In the genomic region with DNA sequence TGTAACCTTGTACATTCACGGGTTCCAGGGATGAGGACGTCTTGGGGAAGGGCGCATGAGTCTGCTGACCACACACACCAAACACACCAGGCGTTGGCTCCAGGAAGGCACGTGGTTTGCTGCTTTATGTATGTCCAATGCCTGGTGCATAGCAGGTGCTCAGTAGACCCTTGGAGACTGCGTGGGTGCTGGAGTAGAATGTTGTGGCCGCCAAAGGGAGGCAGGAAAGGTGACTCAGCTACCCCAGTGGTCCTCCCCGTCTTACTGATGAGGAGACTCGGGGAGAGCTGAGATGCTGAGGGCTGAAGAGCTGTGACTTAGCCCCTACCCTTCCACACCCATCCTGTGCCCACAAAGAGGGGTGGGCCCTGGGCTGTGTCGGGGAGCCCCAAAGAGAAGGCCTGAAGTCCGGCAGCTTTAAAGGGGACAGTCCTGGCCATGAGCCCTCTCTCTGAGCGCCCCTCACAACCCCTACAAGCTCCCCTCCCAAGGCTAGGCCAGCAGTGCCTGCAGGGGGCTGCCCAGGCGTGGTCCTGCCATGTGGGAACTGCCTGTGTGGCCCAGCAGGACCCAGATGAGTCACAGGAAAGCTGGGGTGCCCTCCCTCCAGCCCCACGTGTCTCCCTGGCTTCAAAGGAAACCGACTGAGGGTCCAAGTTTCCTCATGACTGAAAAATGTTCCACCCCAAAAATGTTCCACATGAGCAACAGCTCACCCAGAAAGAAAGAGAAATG, we compare ENCODE assay signal across 1 cellular context.
TF ChIP-seq lines count a peak whose summit lies in the region.

No MANE protein-coding gene starts in this region.

TF ChIP-seq in GM12878, 131 proteins besides CTCF, POLR2A, EP300 and RAD21 (continued from another document and continues in another):
- TF ChIP-seq, protein P1, sequence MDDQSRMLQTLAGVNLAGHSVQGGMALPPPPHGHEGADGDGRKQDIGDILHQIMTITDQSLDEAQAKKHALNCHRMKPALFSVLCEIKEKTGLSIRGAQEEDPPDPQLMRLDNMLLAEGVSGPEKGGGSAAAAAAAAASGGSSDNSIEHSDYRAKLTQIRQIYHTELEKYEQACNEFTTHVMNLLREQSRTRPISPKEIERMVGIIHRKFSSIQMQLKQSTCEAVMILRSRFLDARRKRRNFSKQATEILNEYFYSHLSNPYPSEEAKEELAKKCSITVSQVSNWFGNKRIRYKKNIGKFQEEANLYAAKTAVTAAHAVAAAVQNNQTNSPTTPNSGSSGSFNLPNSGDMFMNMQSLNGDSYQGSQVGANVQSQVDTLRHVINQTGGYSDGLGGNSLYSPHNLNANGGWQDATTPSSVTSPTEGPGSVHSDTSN (IDR thresholded peaks at IDR 0.05; ENCODE audit: insufficient replicate concordance, low read depth, low read length), result no peak
- TF ChIP-seq TCF3 (IDR thresholded peaks at IDR 0.05; ENCODE audit: borderline replicate concordance, insufficient read depth, low read depth, low read length) (0 out of 2 replicates have a peak, but pooled peaks have one; percentile 12), RCOR1 (conservative IDR thresholded peaks at IDR 0.05; ENCODE audit: low read depth, low read length) (no peak), CBX5 (IDR thresholded peaks at IDR 0.05; ENCODE audit: low read depth) (no peak), HDGF (IDR thresholded peaks at IDR 0.05) (no peak), BRCA1 (IDR thresholded peaks at IDR 0.05; ENCODE audit: low read depth, low read length) (no peak), RFX5 (IDR thresholded peaks at IDR 0.05; ENCODE audit: low read depth, low read length) (no peak), TCF7 (IDR thresholded peaks at IDR 0.05; ENCODE audit: borderline replicate concordance) (peak; percentile 45; the same call in 1 of the 2 replicates), ZNF24 (IDR thresholded peaks at IDR 0.05) (no peak), POLR2AphosphoS2 (IDR thresholded peaks at IDR 0.05; ENCODE audit: low read depth, low read length) (no peak), GATAD2B (conservative IDR thresholded peaks at IDR 0.05; ENCODE audit: low read depth) (no peak), ZNF217 (IDR thresholded peaks at IDR 0.05) (no peak), CHD4 (IDR thresholded peaks at IDR 0.05) (no peak), BHLHE40 (IDR thresholded peaks at IDR 0.05; ENCODE audit: borderline replicate concordance in 1 of 2, low read depth in 2 of 2, low read length in 1 of 2) (0 out of 4 replicates have a peak, but pooled peaks of 1 of the 2 experiments have one; percentile 13), NFYA (IDR thresholded peaks at IDR 0.05; ENCODE audit: borderline replicate concordance, low read depth, low read length) (no peak), POU2F2 (IDR thresholded peaks at IDR 0.05; ENCODE audit: borderline replicate concordance, low read depth, low read length) (no peak), CEBPB (IDR thresholded peaks at IDR 0.05; ENCODE audit: borderline replicate concordance in 1 of 2, low read depth in 2 of 2, low read length in 2 of 2) (no peak), ZZZ3 (IDR thresholded peaks at IDR 0.05; ENCODE audit: control insufficient read depth, insufficient read length, low read depth) (no peak), STAT1 (conservative IDR thresholded peaks at IDR 0.05) (no peak), FOXM1 (IDR thresholded peaks at IDR 0.05; ENCODE audit: low read depth, low read length) (no peak), SRF (IDR thresholded peaks at IDR 0.05; ENCODE audit: low read depth in 2 of 2, low read length in 2 of 2) (no peak), RUNX3 (IDR thresholded peaks at IDR 0.05; ENCODE audit: low read length) (0 out of 2 replicates have a peak, but pooled peaks have one; percentile 13), CBX3 (IDR thresholded peaks at IDR 0.05; ENCODE audit: borderline replicate concordance, low read depth) (no peak), SMC3 (IDR thresholded peaks at IDR 0.05; ENCODE audit: borderline replicate concordance, low read length) (no peak), SMAD5 (IDR thresholded peaks at IDR 0.05; ENCODE audit: low read depth) (no peak), MTA3 (IDR thresholded peaks at IDR 0.05; ENCODE audit: borderline replicate concordance, low read length) (no peak), ZSCAN29 (IDR thresholded peaks at IDR 0.05) (no peak), PAX8 (IDR thresholded peaks at IDR 0.05) (no peak), SMAD1 (IDR thresholded peaks at IDR 0.05; ENCODE audit: low read depth, partially characterized antibody) (no peak), NR2F1 (conservative IDR thresholded peaks at IDR 0.05) (no peak)
- TF ChIP-seq, protein P2, sequence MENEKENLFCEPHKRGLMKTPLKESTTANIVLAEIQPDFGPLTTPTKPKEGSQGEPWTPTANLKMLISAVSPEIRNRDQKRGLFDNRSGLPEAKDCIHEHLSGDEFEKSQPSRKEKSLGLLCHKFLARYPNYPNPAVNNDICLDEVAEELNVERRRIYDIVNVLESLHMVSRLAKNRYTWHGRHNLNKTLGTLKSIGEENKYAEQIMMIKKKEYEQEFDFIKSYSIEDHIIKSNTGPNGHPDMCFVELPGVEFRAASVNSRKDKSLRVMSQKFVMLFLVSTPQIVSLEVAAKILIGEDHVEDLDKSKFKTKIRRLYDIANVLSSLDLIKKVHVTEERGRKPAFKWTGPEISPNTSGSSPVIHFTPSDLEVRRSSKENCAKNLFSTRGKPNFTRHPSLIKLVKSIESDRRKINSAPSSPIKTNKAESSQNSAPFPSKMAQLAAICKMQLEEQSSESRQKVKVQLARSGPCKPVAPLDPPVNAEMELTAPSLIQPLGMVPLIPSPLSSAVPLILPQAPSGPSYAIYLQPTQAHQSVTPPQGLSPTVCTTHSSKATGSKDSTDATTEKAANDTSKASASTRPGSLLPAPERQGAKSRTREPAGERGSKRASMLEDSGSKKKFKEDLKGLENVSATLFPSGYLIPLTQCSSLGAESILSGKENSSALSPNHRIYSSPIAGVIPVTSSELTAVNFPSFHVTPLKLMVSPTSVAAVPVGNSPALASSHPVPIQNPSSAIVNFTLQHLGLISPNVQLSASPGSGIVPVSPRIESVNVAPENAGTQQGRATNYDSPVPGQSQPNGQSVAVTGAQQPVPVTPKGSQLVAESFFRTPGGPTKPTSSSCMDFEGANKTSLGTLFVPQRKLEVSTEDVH (IDR thresholded peaks at IDR 0.05; ENCODE audit: low read depth, partially characterized antibody), result no peak
- TF ChIP-seq, protein P3, sequence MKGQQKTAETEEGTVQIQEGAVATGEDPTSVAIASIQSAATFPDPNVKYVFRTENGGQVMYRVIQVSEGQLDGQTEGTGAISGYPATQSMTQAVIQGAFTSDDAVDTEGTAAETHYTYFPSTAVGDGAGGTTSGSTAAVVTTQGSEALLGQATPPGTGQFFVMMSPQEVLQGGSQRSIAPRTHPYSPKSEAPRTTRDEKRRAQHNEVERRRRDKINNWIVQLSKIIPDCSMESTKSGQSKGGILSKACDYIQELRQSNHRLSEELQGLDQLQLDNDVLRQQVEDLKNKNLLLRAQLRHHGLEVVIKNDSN (IDR thresholded peaks at IDR 0.05; ENCODE audit: borderline replicate concordance, extremely low read length, insufficient read depth, low read depth, low read length), result peak; percentile 21
- TF ChIP-seq, protein P4, sequence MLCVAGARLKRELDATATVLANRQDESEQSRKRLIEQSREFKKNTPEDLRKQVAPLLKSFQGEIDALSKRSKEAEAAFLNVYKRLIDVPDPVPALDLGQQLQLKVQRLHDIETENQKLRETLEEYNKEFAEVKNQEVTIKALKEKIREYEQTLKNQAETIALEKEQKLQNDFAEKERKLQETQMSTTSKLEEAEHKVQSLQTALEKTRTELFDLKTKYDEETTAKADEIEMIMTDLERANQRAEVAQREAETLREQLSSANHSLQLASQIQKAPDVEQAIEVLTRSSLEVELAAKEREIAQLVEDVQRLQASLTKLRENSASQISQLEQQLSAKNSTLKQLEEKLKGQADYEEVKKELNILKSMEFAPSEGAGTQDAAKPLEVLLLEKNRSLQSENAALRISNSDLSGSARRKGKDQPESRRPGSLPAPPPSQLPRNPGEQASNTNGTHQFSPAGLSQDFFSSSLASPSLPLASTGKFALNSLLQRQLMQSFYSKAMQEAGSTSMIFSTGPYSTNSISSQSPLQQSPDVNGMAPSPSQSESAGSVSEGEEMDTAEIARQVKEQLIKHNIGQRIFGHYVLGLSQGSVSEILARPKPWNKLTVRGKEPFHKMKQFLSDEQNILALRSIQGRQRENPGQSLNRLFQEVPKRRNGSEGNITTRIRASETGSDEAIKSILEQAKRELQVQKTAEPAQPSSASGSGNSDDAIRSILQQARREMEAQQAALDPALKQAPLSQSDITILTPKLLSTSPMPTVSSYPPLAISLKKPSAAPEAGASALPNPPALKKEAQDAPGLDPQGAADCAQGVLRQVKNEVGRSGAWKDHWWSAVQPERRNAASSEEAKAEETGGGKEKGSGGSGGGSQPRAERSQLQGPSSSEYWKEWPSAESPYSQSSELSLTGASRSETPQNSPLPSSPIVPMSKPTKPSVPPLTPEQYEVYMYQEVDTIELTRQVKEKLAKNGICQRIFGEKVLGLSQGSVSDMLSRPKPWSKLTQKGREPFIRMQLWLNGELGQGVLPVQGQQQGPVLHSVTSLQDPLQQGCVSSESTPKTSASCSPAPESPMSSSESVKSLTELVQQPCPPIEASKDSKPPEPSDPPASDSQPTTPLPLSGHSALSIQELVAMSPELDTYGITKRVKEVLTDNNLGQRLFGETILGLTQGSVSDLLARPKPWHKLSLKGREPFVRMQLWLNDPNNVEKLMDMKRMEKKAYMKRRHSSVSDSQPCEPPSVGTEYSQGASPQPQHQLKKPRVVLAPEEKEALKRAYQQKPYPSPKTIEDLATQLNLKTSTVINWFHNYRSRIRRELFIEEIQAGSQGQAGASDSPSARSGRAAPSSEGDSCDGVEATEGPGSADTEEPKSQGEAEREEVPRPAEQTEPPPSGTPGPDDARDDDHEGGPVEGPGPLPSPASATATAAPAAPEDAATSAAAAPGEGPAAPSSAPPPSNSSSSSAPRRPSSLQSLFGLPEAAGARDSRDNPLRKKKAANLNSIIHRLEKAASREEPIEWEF (IDR thresholded peaks at IDR 0.05; ENCODE audit: insufficient replicate concordance, low read depth, low read length), result no peak
- TF ChIP-seq, protein P5, sequence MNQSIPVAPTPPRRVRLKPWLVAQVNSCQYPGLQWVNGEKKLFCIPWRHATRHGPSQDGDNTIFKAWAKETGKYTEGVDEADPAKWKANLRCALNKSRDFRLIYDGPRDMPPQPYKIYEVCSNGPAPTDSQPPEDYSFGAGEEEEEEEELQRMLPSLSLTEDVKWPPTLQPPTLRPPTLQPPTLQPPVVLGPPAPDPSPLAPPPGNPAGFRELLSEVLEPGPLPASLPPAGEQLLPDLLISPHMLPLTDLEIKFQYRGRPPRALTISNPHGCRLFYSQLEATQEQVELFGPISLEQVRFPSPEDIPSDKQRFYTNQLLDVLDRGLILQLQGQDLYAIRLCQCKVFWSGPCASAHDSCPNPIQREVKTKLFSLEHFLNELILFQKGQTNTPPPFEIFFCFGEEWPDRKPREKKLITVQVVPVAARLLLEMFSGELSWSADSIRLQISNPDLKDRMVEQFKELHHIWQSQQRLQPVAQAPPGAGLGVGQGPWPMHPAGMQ (IDR thresholded peaks at IDR 0.05; ENCODE audit: borderline replicate concordance), result no peak
- TF ChIP-seq, protein P6, sequence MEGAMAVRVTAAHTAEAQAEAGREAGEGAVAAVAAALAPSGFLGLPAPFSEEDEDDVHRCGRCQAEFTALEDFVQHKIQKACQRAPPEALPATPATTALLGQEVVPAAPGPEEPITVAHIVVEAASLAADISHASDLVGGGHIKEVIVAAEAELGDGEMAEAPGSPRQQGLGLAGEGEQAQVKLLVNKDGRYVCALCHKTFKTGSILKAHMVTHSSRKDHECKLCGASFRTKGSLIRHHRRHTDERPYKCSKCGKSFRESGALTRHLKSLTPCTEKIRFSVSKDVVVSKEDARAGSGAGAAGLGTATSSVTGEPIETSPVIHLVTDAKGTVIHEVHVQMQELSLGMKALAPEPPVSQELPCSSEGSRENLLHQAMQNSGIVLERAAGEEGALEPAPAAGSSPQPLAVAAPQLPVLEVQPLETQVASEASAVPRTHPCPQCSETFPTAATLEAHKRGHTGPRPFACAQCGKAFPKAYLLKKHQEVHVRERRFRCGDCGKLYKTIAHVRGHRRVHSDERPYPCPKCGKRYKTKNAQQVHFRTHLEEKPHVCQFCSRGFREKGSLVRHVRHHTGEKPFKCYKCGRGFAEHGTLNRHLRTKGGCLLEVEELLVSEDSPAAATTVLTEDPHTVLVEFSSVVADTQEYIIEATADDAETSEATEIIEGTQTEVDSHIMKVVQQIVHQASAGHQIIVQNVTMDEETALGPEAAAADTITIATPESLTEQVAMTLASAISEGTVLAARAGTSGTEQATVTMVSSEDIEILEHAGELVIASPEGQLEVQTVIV (IDR thresholded peaks at IDR 0.05; ENCODE audit: borderline replicate concordance, partially characterized antibody), result no peak
- TF ChIP-seq, protein P7, sequence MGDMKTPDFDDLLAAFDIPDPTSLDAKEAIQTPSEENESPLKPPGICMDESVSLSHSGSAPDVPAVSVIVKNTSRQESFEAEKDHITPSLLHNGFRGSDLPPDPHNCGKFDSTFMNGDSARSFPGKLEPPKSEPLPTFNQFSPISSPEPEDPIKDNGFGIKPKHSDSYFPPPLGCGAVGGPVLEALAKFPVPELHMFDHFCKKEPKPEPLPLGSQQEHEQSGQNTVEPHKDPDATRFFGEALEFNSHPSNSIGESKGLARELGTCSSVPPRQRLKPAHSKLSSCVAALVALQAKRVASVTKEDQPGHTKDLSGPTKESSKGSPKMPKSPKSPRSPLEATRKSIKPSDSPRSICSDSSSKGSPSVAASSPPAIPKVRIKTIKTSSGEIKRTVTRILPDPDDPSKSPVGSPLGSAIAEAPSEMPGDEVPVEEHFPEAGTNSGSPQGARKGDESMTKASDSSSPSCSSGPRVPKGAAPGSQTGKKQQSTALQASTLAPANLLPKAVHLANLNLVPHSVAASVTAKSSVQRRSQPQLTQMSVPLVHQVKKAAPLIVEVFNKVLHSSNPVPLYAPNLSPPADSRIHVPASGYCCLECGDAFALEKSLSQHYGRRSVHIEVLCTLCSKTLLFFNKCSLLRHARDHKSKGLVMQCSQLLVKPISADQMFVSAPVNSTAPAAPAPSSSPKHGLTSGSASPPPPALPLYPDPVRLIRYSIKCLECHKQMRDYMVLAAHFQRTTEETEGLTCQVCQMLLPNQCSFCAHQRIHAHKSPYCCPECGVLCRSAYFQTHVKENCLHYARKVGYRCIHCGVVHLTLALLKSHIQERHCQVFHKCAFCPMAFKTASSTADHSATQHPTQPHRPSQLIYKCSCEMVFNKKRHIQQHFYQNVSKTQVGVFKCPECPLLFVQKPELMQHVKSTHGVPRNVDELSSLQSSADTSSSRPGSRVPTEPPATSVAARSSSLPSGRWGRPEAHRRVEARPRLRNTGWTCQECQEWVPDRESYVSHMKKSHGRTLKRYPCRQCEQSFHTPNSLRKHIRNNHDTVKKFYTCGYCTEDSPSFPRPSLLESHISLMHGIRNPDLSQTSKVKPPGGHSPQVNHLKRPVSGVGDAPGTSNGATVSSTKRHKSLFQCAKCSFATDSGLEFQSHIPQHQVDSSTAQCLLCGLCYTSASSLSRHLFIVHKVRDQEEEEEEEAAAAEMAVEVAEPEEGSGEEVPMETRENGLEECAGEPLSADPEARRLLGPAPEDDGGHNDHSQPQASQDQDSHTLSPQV (IDR thresholded peaks at IDR 0.05), result no peak
- TF ChIP-seq, protein P8, sequence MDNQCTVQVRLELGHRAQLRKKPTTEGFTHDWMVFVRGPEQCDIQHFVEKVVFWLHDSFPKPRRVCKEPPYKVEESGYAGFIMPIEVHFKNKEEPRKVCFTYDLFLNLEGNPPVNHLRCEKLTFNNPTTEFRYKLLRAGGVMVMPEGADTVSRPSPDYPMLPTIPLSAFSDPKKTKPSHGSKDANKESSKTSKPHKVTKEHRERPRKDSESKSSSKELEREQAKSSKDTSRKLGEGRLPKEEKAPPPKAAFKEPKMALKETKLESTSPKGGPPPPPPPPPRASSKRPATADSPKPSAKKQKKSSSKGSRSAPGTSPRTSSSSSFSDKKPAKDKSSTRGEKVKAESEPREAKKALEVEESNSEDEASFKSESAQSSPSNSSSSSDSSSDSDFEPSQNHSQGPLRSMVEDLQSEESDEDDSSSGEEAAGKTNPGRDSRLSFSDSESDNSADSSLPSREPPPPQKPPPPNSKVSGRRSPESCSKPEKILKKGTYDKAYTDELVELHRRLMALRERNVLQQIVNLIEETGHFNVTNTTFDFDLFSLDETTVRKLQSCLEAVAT (IDR thresholded peaks at IDR 0.05), result no peak
